ENCODE assay signal across 21 cellular contexts in the genomic region with DNA sequence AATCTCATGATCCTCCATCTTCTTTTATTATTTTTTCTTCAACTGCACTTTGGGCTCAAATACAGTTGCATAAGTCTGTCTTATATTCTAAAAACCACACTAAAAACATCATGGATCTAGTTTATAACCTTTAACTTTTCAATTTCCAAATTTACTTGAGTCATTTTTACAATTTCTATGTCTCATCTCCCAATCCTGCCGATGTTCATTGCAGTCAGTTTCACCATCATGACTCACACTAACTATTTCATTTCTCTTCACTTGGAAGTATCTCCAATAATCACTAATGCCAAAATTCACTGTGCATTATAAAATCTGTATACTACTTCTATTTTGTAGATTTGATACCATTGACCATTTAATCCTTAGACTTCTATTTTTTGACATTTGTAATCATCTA.
DNase-seq lines count a peak whose midpoint lies in the region; ATAC-seq and TF ChIP-seq lines count a peak whose summit lies in the region.
"Had no signal": no experiment of that assay in that cellular context is flagged by ENCODE, and none has a peak within 500 bp of the region (broad histone marks: within the 10 kb centered on the region; RNA-seq: fewer than 3 reads in every experiment).

No MANE protein-coding gene starts in this region.

- TF ChIP-seq POLR2A in esophagus muscularis mucosa (IDR thresholded peaks at IDR 0.05; ENCODE audit: low read depth) = no peak

- ATAC-seq in HG03159 (IDR thresholded peaks at IDR 0.05; ENCODE audit: unreplicated experiment) = no peak
- ATAC-seq: gastroesophageal sphincter; sciatic nerve; stimulated activated memory B cell treated with anti-CD40 and anti-IgM and Interleukin-4, amounts not matched to agents 10 μg/mL and 1 μg/mL and 100 μg/mL, for 72 hours had no signal

- TF ChIP-seq EP300 in esophagus muscularis mucosa (IDR thresholded peaks at IDR 0.05) = no peak

- DNase-seq in A172 (ENCODE audit: low spot score) (peak; percentile 53), HCEC 1CT (peak; percentile 83), astrocyte of the cerebellum (ENCODE audit: low read depth) (peak; percentile 16), fibroblast of the aortic adventitia (ENCODE audit: low read depth) (peak; percentile 53), esophagus muscularis mucosa (ENCODE audit: extremely low spot score) (no peak), RPMI8226 (no peak), DMS153 treated with DMSO at 0.1 percent for 48 hours (lab: John Stamatoyannopoulos, UW; ENCODE audit: unreplicated experiment) (no peak)
- DNase-seq: activated naive CD4-positive, alpha-beta T cell treated with anti-CD3 and anti-CD28 coated beads, Interleukin-2, amount 50 U/mL, for 16 hours; CD4-positive, alpha-beta T cell; DMS153; Kasumi-1; NCI-H1105 treated with DMSO at 0.1 percent for 48 hours; NCI-H526; SHP77 treated with DMSO at 0.1 percent for 48 hours had no signal

- TF ChIP-seq CTCF in astrocyte of the cerebellum (IDR thresholded peaks at IDR 0.05; ENCODE audit: low read depth, low read length, missing control alignments) = no peak
- no peak for TF ChIP-seq CTCF in fibroblast of the aortic adventitia (IDR thresholded peaks at IDR 0.05; ENCODE audit: insufficient read depth, low read length)
- TF ChIP-seq CTCF in esophagus muscularis mucosa (IDR thresholded peaks at IDR 0.05) = no peak

- H3K27ac ChIP-seq in esophagus muscularis mucosa (replicated peaks in 1 of 4) = no peak overlapping the region
- H3K27ac ChIP-seq: ascending aorta, gastroesophageal sphincter, parathyroid adenoma, thoracic aorta had no signal

- no peaks in the 10 kb centered on the region for H3K4me1 ChIP-seq in esophagus muscularis mucosa
- H3K4me1 ChIP-seq: ascending aorta, gastroesophageal sphincter, parathyroid adenoma had no signal

- H3K36me3 ChIP-seq in esophagus muscularis mucosa = no peaks in the 10 kb centered on the region
- H3K36me3 ChIP-seq: ascending aorta, gastroesophageal sphincter, thoracic aorta had no signal

- H3K4me3 ChIP-seq in astrocyte of the cerebellum (ENCODE audit: low read depth, low read length) (no peak overlapping the region), fibroblast of the aortic adventitia (ENCODE audit: low read depth, low read length) (no peak overlapping the region), esophagus muscularis mucosa (no peak overlapping the region)
- H3K4me3 ChIP-seq: ascending aorta, gastroesophageal sphincter, thoracic aorta had no signal

- in situ Hi-C loops in astrocyte of the cerebellum (cut with HindIII; ENCODE audit: low sequenced_read_pairs) = no loop called here

- whole genome bisulfite sequencing in esophagus muscularis mucosa = 87% methylated on average over 1 of the region's 1 CpG

- no peaks in the 10 kb centered on the region for H3K27me3 ChIP-seq in esophagus muscularis mucosa
- H3K27me3 ChIP-seq: ascending aorta, gastroesophageal sphincter had no signal

- intact Hi-C loops in esophagus muscularis mucosa (cut with DNase I) = no loop called here

- H3K9me3 ChIP-seq in esophagus muscularis mucosa = no peaks in the 10 kb centered on the region
- H3K9me3 ChIP-seq: ascending aorta, gastroesophageal sphincter, thoracic aorta had no signal

Comparison
In these comparisons a context has a peak if more than half of its experiments do, and no peak if none do; other contexts are left out.
1. DNase-seq: peak in A172 (single experiment), HCEC 1CT (single experiment), astrocyte of the cerebellum (single experiment) and fibroblast of the aortic adventitia (single experiment); none in esophagus muscularis mucosa (single experiment), RPMI8226 (single experiment) and DMS153 treated with DMSO at 0.1 percent for 48 hours (single experiment).